ENCODE assay signal across 10 cellular contexts in the genomic region with DNA sequence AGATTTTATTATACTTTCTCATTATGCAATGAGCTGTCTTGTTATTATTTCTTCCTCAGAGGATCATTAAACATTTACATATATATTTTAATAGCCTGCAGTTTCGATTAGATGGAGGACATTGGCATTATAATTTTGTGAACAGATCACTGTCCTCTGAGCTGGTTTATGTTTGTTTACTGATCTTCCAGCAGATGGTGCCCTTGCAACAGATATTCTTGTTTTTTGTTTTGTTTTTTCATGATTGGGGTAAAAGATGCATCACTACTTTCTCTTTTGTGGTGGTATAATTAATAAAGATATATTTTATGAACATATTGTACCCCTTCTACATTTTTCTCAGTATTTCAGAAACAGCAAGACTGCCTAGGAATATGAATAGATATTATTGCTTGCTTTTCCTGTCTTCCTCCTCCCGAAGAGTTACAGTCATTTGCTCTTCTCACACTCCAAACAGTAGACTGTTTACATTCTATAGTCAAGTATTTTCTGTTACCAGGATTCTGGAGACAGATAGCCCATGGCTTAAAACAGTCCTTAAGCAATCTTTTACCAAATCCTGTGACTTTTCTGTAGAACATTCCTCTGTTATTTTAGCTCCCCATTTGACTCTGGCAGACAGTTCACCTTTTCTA.
A peak's percentile ranks its signal among the peaks of the same experiment; 100 is the strongest.
DNase-seq lines count a peak whose midpoint lies in the region; ATAC-seq, FAIRE-seq and TF ChIP-seq lines count a peak whose summit lies in the region.
"Had no signal": no experiment of that assay in that cellular context is flagged by ENCODE, and none has a peak within 500 bp of the region (broad histone marks: within the 10 kb centered on the region; RNA-seq: fewer than 3 reads in every experiment).

No MANE protein-coding gene starts in this region.

- H3K4me1 Mint-ChIP-seq in endodermal cell: peaks cover 3% of the 10 kb centered on the region
- H3K4me1 Mint-ChIP-seq in type B pancreatic cell (ENCODE audit: unreplicated experiment): peaks cover 5% of the 10 kb centered on the region
- H3K4me1 Mint-ChIP-seq: CD14-positive monocyte had no signal

- H3K36me3 Mint-ChIP-seq in endodermal cell (ENCODE audit: low read depth) (no peaks in the 10 kb centered on the region), type B pancreatic cell (no peaks in the 10 kb centered on the region)
- H3K36me3 Mint-ChIP-seq: CD14-positive monocyte had no signal

- WGBS in heart right ventricle, 2 donors: 28 to 30% methylated on average over 2 of the region's 2 CpGs
- WGBS in endodermal cell (ENCODE audit: insufficient coverage in 1 of 2, insufficient read length in 1 of 2), 2 experiments: 63% methylated on average over 2 of the region's 2 CpGs; no CpG with 5 or more reads in 1 of the 2 experiments
- 8 to 14% methylated on average over 2 of the region's 2 CpGs for WGBS in pancreas, 2 donors

- H3K9me3 Mint-ChIP-seq in endodermal cell (no peaks in the 10 kb centered on the region), type B pancreatic cell (no peaks in the 10 kb centered on the region)
- H3K9me3 Mint-ChIP-seq: CD14-positive monocyte had no signal

- H3K27ac Mint-ChIP-seq in endodermal cell: no peak overlapping the region
- H3K27ac Mint-ChIP-seq in type B pancreatic cell: no peak overlapping the region
- H3K27ac Mint-ChIP-seq: CD14-positive monocyte had no signal

- intact Hi-C loops in heart right ventricle (cut with DNase I) (no loop called here), left cardiac atrium (cut with DNase I) (no loop called here), pancreas (cut with DNase I) (no loop called here)

- H3K4me3 Mint-ChIP-seq in endodermal cell: no peak overlapping the region
- H3K4me3 Mint-ChIP-seq in type B pancreatic cell: no peak overlapping the region
- H3K4me3 Mint-ChIP-seq: CD14-positive monocyte had no signal

- H3K36me3 ChIP-seq in heart right ventricle (no peaks in the 10 kb centered on the region), endodermal cell (ENCODE audit: control insufficient read depth, insufficient read depth, low read length) (no peaks in the 10 kb centered on the region), pancreas (no peaks in the 10 kb centered on the region)
- H3K36me3 ChIP-seq: thoracic aorta had no signal

- no peaks in the 10 kb centered on the region for H3K27me3 Mint-ChIP-seq in endodermal cell (ENCODE audit: insufficient read depth)
- no peaks in the 10 kb centered on the region for H3K27me3 Mint-ChIP-seq in type B pancreatic cell

- H3K9ac ChIP-seq in endodermal cell (ENCODE audit: extremely low read depth, low read length, poor library complexity, severe bottlenecking): no peak overlapping the region

- DNase-seq in heart right ventricle: no peak
- DNase-seq in left cardiac atrium: no peak
- DNase-seq in NCI-H460 (ENCODE audit: extremely low read depth, low read depth): peak; percentile 15
- no peak for DNase-seq in endodermal cell
- no peak for DNase-seq in type B pancreatic cell (ENCODE audit: extremely low spot score, unreplicated experiment)
- DNase-seq in islet precursor cell: no peak
- DNase-seq in pancreas: no peak

- H3K4me3 ChIP-seq in heart right ventricle (no peak overlapping the region), endodermal cell (ENCODE audit: low read length) (no peak overlapping the region), pancreas (no peak overlapping the region)
- H3K4me3 ChIP-seq: thoracic aorta had no signal

- TF ChIP-seq CTCF in heart right ventricle (IDR thresholded peaks at IDR 0.05) (peak in 7 of 9 donors; percentile 13 to 52 (median 40)), endodermal cell (conservative IDR thresholded peaks at IDR 0.05) (peak; percentile 75), type B pancreatic cell (conservative IDR thresholded peaks at IDR 0.05) (peak; percentile 81), pancreas (IDR thresholded peaks at IDR 0.05) (peak in 1 of 4 donors; percentile 10)

- H3K27ac ChIP-seq in heart right ventricle: no peak overlapping the region
- no peak overlapping the region for H3K27ac ChIP-seq in endodermal cell (ENCODE audit: low read depth, low read length)
- no peak overlapping the region for H3K27ac ChIP-seq in pancreas
- H3K27ac ChIP-seq: thoracic aorta had no signal

- ATAC-seq in heart right ventricle (no peak), left cardiac atrium (no peak), HG02970 (IDR thresholded peaks at IDR 0.05; ENCODE audit: low FRiP score, unreplicated experiment) (no peak), pancreas (no peak)

- H3K9me3 ChIP-seq in heart right ventricle: no peaks in the 10 kb centered on the region
- no peaks in the 10 kb centered on the region for H3K9me3 ChIP-seq in endodermal cell (ENCODE audit: control insufficient read depth, low read length)
- no peaks in the 10 kb centered on the region for H3K9me3 ChIP-seq in pancreas
- H3K9me3 ChIP-seq: thoracic aorta had no signal

- no peaks in the 10 kb centered on the region for H3K27me3 ChIP-seq in heart right ventricle
- H3K27me3 ChIP-seq in endodermal cell (ENCODE audit: control insufficient read depth, insufficient read depth, low read length, poor library complexity, severe bottlenecking): no peaks in the 10 kb centered on the region
- peaks cover 0 to 5% (median 0%) of the 10 kb centered on the region in 4 donors for H3K27me3 ChIP-seq in pancreas

- H3K4me1 ChIP-seq in heart right ventricle (no peaks in the 10 kb centered on the region), endodermal cell (ENCODE audit: control insufficient read depth, insufficient read depth, low read length) (no peaks in the 10 kb centered on the region), pancreas (no peaks in the 10 kb centered on the region)

- no peak for FAIRE-seq in pancreas (lab: Jason Lieb, UNC)
